In genomic region chr7:12711124-12711523, GRCh38 we compare ENCODE assay signal across 26 cellular contexts.
"Had no signal": no experiment of that assay in that cellular context is flagged by ENCODE, and none has a peak within 500 bp of the region (broad histone marks: within the 10 kb centered on the region; RNA-seq: fewer than 3 reads in every experiment).

No MANE protein-coding gene starts in this region.

- H3K27me3 Mint-ChIP-seq: effector memory CD8-positive, alpha-beta T cell; natural killer cell treated with Interleukin-12 subunit alpha and Interleukin-12 subunit beta and Interleukin-15 and Interleukin-18, amount 100 ng/mL, for 72 hours; stimulated activated naive B cell treated with anti-CD40 and anti-IgM and Interleukin-4, amounts not matched to agents 10 μg/mL and 1 μg/mL and 100 μg/mL, for 72 hours; stimulated activated naive CD8-positive, alpha-beta T cell treated with anti-CD3 and anti-CD28 coated beads, Interleukin-15, amount 100 ng/mL, for 72 hours had no signal

- H3K27me3 ChIP-seq: esophagus squamous epithelium, heart right ventricle, neutrophil, pancreas, right lobe of liver, suprapubic skin, vagina had no signal

- H3K27ac Mint-ChIP-seq: effector memory CD8-positive, alpha-beta T cell; immature natural killer cell; natural killer cell treated with Interleukin-12 subunit alpha and Interleukin-12 subunit beta and Interleukin-15 and Interleukin-18, amount 100 ng/mL, for 72 hours; stimulated activated naive B cell treated with anti-CD40 and anti-IgM and Interleukin-4, amounts not matched to agents 10 μg/mL and 1 μg/mL and 100 μg/mL, for 72 hours had no signal

- H3K36me3 Mint-ChIP-seq: immature natural killer cell; natural killer cell treated with Interleukin-12 subunit alpha and Interleukin-12 subunit beta and Interleukin-15 and Interleukin-18, amount 100 ng/mL, for 72 hours had no signal

- H3K9me3 ChIP-seq: esophagus squamous epithelium, heart right ventricle, neutrophil, pancreas, right lobe of liver, suprapubic skin, vagina had no signal

- H3K4me3 ChIP-seq: esophagus squamous epithelium, heart right ventricle, lung, pancreas, right lobe of liver, suprapubic skin, vagina had no signal

- DNase-seq: cortex of kidney; effector memory CD8-positive, alpha-beta T cell; erythroblast; esophagus squamous epithelium; foreskin melanocyte; glutamatergic neuron; heart right ventricle; hypothalamus; immature natural killer cell; islet precursor cell; mesendoderm; midbrain; pancreas; right lobe of liver; small intestine; stimulated activated CD4-positive, alpha-beta T cell treated with anti-CD3 and anti-CD28 coated beads, Interleukin-15, amount 100 ng/mL, for 24 hours; stimulated activated CD4-positive, alpha-beta T cell treated with anti-CD3 and anti-CD28 coated beads, Interleukin-2, amount 100 ng/mL, for 48 hours; stimulated activated naive B cell treated with anti-CD40 and anti-IgM and Interleukin-4, amounts not matched to agents 10 μg/mL and 1 μg/mL and 100 μg/mL, for 72 hours; stimulated activated naive CD8-positive, alpha-beta T cell treated with anti-CD3 and anti-CD28 coated beads, Interleukin-15, amount 100 ng/mL, for 72 hours had no signal

- ATAC-seq: effector memory CD8-positive, alpha-beta T cell; heart right ventricle; left lobe of liver; natural killer cell treated with Interleukin-12 subunit alpha and Interleukin-12 subunit beta and Interleukin-15 and Interleukin-18, amount 100 ng/mL, for 72 hours; pancreas; right lobe of liver; stimulated activated naive B cell treated with anti-CD40 and anti-IgM and Interleukin-4, amounts not matched to agents 10 μg/mL and 1 μg/mL and 100 μg/mL, for 72 hours; stimulated activated naive CD8-positive, alpha-beta T cell treated with anti-CD3 and anti-CD28 coated beads, Interleukin-15, amount 100 ng/mL, for 72 hours had no signal

- H3K9me3 Mint-ChIP-seq: effector memory CD8-positive, alpha-beta T cell; immature natural killer cell; natural killer cell treated with Interleukin-12 subunit alpha and Interleukin-12 subunit beta and Interleukin-15 and Interleukin-18, amount 100 ng/mL, for 72 hours; neural crest cell; stimulated activated naive B cell treated with anti-CD40 and anti-IgM and Interleukin-4, amounts not matched to agents 10 μg/mL and 1 μg/mL and 100 μg/mL, for 72 hours; stimulated activated naive CD8-positive, alpha-beta T cell treated with anti-CD3 and anti-CD28 coated beads, Interleukin-15, amount 100 ng/mL, for 72 hours had no signal

- H3K36me3 ChIP-seq: esophagus squamous epithelium, heart right ventricle, neutrophil, pancreas, right lobe of liver, suprapubic skin, vagina had no signal

- H3K4me3 Mint-ChIP-seq: effector memory CD8-positive, alpha-beta T cell; immature natural killer cell; natural killer cell treated with Interleukin-12 subunit alpha and Interleukin-12 subunit beta and Interleukin-15 and Interleukin-18, amount 100 ng/mL, for 72 hours; neural crest cell; stimulated activated naive B cell treated with anti-CD40 and anti-IgM and Interleukin-4, amounts not matched to agents 10 μg/mL and 1 μg/mL and 100 μg/mL, for 72 hours; stimulated activated naive CD8-positive, alpha-beta T cell treated with anti-CD3 and anti-CD28 coated beads, Interleukin-15, amount 100 ng/mL, for 72 hours had no signal

- H3K27ac ChIP-seq: esophagus squamous epithelium, heart right ventricle, neutrophil, pancreas, right lobe of liver, suprapubic skin, vagina had no signal

- H3K4me1 ChIP-seq: pancreas, right lobe of liver had no signal
